Comparison of ENCODE assay signal across 23 cellular contexts in the genomic region with DNA sequence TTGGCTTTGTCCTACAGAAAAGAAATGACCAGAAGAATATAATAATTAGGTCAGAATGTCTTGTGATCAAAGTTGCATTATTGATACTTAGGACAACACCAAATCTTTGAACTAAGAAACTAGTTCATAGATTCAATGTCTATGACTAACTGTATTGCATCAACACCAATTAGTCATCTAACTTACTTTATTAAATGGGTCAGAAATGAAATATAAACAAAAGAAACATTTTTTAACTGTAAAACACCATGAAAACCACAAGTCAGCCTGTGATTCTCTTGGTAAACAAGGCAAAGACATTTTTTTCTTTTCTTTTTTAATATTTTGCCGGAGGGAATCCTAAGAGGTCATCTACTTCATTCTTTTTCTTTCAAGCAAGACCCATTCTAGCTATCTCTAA.
"Had no signal": no experiment of that assay in that cellular context is flagged by ENCODE, and none has a peak within 500 bp of the region (broad histone marks: within the 10 kb centered on the region; RNA-seq: fewer than 3 reads in every experiment).

No MANE protein-coding gene starts in this region.

- H3K36me3 ChIP-seq: adrenal gland, heart left ventricle, prostate gland, suprapubic skin had no signal

- DNase-seq: activated B cell treated with CpG ODN at 0.5 μM for 24 hours; activated CD4-positive, alpha-beta T cell treated with anti-CD3 and anti-CD28 coated beads, Interleukin-2, amount 10 ng/mL, durations not matched to agents 24 days and 14 days; activated naive CD4-positive, alpha-beta T cell treated with anti-CD3 and anti-CD28 coated beads, Interleukin-2, amount 10 ng/mL, durations not matched to agents 7 days and 5 days; activated T-cell treated with anti-CD3 and anti-CD28 coated beads for 4 hours; adrenal gland; body of pancreas; cerebellar nuclear complex; dorsolateral prefrontal cortex; heart left ventricle; natural killer cell; nucleus accumbens; stimulated activated CD4-positive, alpha-beta T cell treated with anti-CD3 and anti-CD28 coated beads, Interleukin-2, amount 100 ng/mL, for 48 hours; stimulated activated naive CD4-positive, alpha-beta T cell treated with Interleukin-2 at 50 U/mL for 16 hours; T-helper 17 cell had no signal

- H3K27ac ChIP-seq: adrenal gland, body of pancreas, dorsolateral prefrontal cortex, heart left ventricle, prostate gland, suprapubic skin had no signal

- H3K27me3 Mint-ChIP-seq: activated CD4-positive, alpha-beta T cell treated with anti-CD3 and anti-CD28 coated beads, Interleukin-2, amount 10 ng/mL, durations not matched to agents 24 days and 14 days; activated naive CD4-positive, alpha-beta T cell treated with anti-CD3 and anti-CD28 coated beads, Interleukin-2, amount 10 ng/mL, durations not matched to agents 7 days and 5 days had no signal

- H3K36me3 Mint-ChIP-seq: activated naive CD4-positive, alpha-beta T cell treated with anti-CD3 and anti-CD28 coated beads, Interleukin-2, amount 10 ng/mL, durations not matched to agents 7 days and 5 days; natural killer cell; type B pancreatic cell had no signal

- H3K4me1 ChIP-seq: adrenal gland, body of pancreas, prostate gland, suprapubic skin had no signal

- H3K4me3 ChIP-seq: adrenal gland, body of pancreas, dorsolateral prefrontal cortex, heart left ventricle, prostate gland, suprapubic skin had no signal

- H3K27ac Mint-ChIP-seq: activated B cell treated with CpG ODN at 0.5 μM for 24 hours; activated CD4-positive, alpha-beta T cell treated with anti-CD3 and anti-CD28 coated beads, Interleukin-2, amount 10 ng/mL, durations not matched to agents 24 days and 14 days; activated naive CD4-positive, alpha-beta T cell treated with anti-CD3 and anti-CD28 coated beads, Interleukin-2, amount 10 ng/mL, durations not matched to agents 7 days and 5 days; activated T-helper 2 cell treated with anti-CD3 and anti-CD28 coated beads, Interferon-gamma antibody, Interleukin-2, Interleukin-4, amounts not matched to agents 10 μg/mL and 5 μg/mL and 100 μg/mL, durations not matched to agents 14 hours and 24 hours and 36 hours; natural killer cell; T-helper 17 cell; type B pancreatic cell had no signal

- H3K9me3 ChIP-seq: adrenal gland, prostate gland, suprapubic skin had no signal

- H3K4me3 Mint-ChIP-seq: activated B cell treated with CpG ODN at 0.5 μM for 24 hours; activated CD4-positive, alpha-beta T cell treated with anti-CD3 and anti-CD28 coated beads, Interleukin-2, amount 10 ng/mL, durations not matched to agents 24 days and 14 days; activated naive CD4-positive, alpha-beta T cell treated with anti-CD3 and anti-CD28 coated beads, Interleukin-2, amount 10 ng/mL, durations not matched to agents 7 days and 5 days; natural killer cell; T-helper 17 cell; type B pancreatic cell had no signal

- FAIRE-seq: frontal cortex, islet of Langerhans, TTC549 had no signal

- H3K4me1 Mint-ChIP-seq: activated B cell treated with CpG ODN at 0.5 μM for 24 hours; activated CD4-positive, alpha-beta T cell treated with anti-CD3 and anti-CD28 coated beads, Interleukin-2, amount 10 ng/mL, durations not matched to agents 24 days and 14 days; activated naive CD4-positive, alpha-beta T cell treated with anti-CD3 and anti-CD28 coated beads, Interleukin-2, amount 10 ng/mL, durations not matched to agents 7 days and 5 days; natural killer cell; T-helper 17 cell had no signal

- H3K27me3 ChIP-seq: adrenal gland, body of pancreas, dorsolateral prefrontal cortex, heart left ventricle, suprapubic skin had no signal

- ATAC-seq: body of pancreas, heart left ventricle, natural killer cell, sciatic nerve, SK-N-SH treated with all-trans-retinoic acid at 6 μM for 48 hours, T-helper 17 cell had no signal

- H3K9me3 Mint-ChIP-seq: activated CD4-positive, alpha-beta T cell treated with anti-CD3 and anti-CD28 coated beads, Interleukin-2, amount 10 ng/mL, durations not matched to agents 24 days and 14 days; activated naive CD4-positive, alpha-beta T cell treated with anti-CD3 and anti-CD28 coated beads, Interleukin-2, amount 10 ng/mL, durations not matched to agents 7 days and 5 days; activated T-helper 2 cell treated with anti-CD3 and anti-CD28 coated beads, Interferon-gamma antibody, Interleukin-2, Interleukin-4, amounts not matched to agents 10 μg/mL and 5 μg/mL and 100 μg/mL, durations not matched to agents 14 hours and 24 hours and 36 hours; natural killer cell had no signal
